Comparison of ENCODE assay signal across 33 cellular contexts in the genomic region with DNA sequence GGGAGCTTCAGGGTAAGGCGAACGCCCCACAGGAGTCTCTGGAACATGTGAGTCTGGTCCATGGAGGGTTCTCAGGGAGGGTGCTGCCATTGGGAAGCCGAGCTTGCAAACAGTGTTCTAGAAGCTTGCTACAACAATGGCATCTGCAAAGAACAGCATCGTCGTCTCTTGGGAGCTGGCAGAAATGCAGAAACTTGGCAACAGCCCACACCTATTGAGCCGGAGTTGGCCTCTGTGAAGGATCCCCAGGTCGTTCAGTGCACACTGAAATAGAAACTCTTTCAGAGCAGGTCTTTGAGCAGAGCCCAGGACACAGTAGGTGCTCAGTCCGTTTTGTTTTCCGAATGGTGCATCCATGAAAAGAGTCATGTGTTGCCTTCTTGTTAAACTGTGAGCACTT.
"Had no signal": no experiment of that assay in that cellular context is flagged by ENCODE, and none has a peak within 500 bp of the region (broad histone marks: within the 10 kb centered on the region; RNA-seq: fewer than 3 reads in every experiment).

No MANE protein-coding gene starts in this region.

- H3K36me3 Mint-ChIP-seq: activated CD4-positive, alpha-beta memory T cell treated with anti-CD3 and anti-CD28 coated beads for 36 hours; activated naive CD8-positive, alpha-beta T cell treated with anti-CD3 and anti-CD28 coated beads for 36 hours; naive B cell; stimulated activated naive B cell treated with anti-CD40 and anti-IgM and Interleukin-4, amounts not matched to agents 10 μg/mL and 1 μg/mL and 100 μg/mL, for 72 hours had no signal

- H3K4me1 ChIP-seq: adrenal gland, ascending aorta, parathyroid adenoma, psoas muscle, stomach, tibial nerve had no signal

- H3K27me3 Mint-ChIP-seq: activated CD4-positive, alpha-beta memory T cell treated with anti-CD3 and anti-CD28 coated beads for 36 hours; activated naive CD8-positive, alpha-beta T cell treated with anti-CD3 and anti-CD28 coated beads for 36 hours; naive B cell had no signal

- H3K9ac ChIP-seq: parathyroid adenoma had no signal

- H3K9me3 Mint-ChIP-seq: activated CD4-positive, alpha-beta memory T cell treated with anti-CD3 and anti-CD28 coated beads for 36 hours; activated CD4-positive, alpha-beta T cell treated with anti-CD3 and anti-CD28 coated beads, Interleukin-2, amount 10 ng/mL, durations not matched to agents 24 days and 14 days; activated naive CD4-positive, alpha-beta T cell treated with anti-CD3 and anti-CD28 coated beads for 36 hours; activated naive CD8-positive, alpha-beta T cell treated with anti-CD3 and anti-CD28 coated beads for 36 hours; activated T-helper 1 cell treated with anti-CD3 and anti-CD28 coated beads, Interleukin-12 subunit alpha, Interleukin-12 subunit beta, Interleukin-2, Interleukin-4 antibody, amounts not matched to agents 30 ng/mL and 10 ng/mL and 1 ng/mL, durations not matched to agents 14 hours and 24 hours and 36 hours; dendritic cell treated with granulocyte-macrophage colony-stimulating factor and Interleukin-4, amounts not matched to agents 40 ng/mL and 50 ng/mL, for 4 days; endodermal cell; naive B cell; stimulated activated naive B cell treated with anti-CD40 and anti-IgM and Interleukin-4, amounts not matched to agents 10 μg/mL and 1 μg/mL and 100 μg/mL, for 72 hours; T-helper 1 cell treated with Interleukin-12 subunit alpha and Interleukin-12 subunit beta and Interleukin-4 antibody, amounts not matched to agents 30 μg/mL and 1 μg/mL, for 36 hours had no signal

- H2AFZ ChIP-seq: parathyroid adenoma had no signal

- H3K4me3 ChIP-seq: adrenal gland, ascending aorta, esophagus muscularis mucosa, heart right ventricle, psoas muscle, smooth muscle cell, stomach, tibial nerve had no signal

- H3K4me1 Mint-ChIP-seq: activated CD4-positive, alpha-beta T cell treated with anti-CD3 and anti-CD28 coated beads, Interleukin-2, amount 10 ng/mL, durations not matched to agents 24 days and 14 days had no signal

- H3K4me3 Mint-ChIP-seq: activated CD4-positive, alpha-beta memory T cell treated with anti-CD3 and anti-CD28 coated beads for 36 hours; activated CD4-positive, alpha-beta T cell treated with anti-CD3 and anti-CD28 coated beads, Interleukin-2, amount 10 ng/mL, durations not matched to agents 24 days and 14 days; activated naive CD4-positive, alpha-beta T cell treated with anti-CD3 and anti-CD28 coated beads for 36 hours; activated naive CD8-positive, alpha-beta T cell treated with anti-CD3 and anti-CD28 coated beads for 36 hours; activated T-helper 1 cell treated with anti-CD3 and anti-CD28 coated beads, Interleukin-12 subunit alpha, Interleukin-12 subunit beta, Interleukin-2, Interleukin-4 antibody, amounts not matched to agents 30 ng/mL and 10 ng/mL and 1 ng/mL, durations not matched to agents 14 hours and 24 hours and 36 hours; dendritic cell treated with granulocyte-macrophage colony-stimulating factor and Interleukin-4, amounts not matched to agents 40 ng/mL and 50 ng/mL, for 4 days; endodermal cell; stimulated activated naive B cell treated with anti-CD40 and anti-IgM and Interleukin-4, amounts not matched to agents 10 μg/mL and 1 μg/mL and 100 μg/mL, for 72 hours; T-helper 1 cell treated with Interleukin-12 subunit alpha and Interleukin-12 subunit beta and Interleukin-4 antibody, amounts not matched to agents 30 μg/mL and 1 μg/mL, for 36 hours had no signal

- ATAC-seq: activated CD4-positive, CD25-positive, alpha-beta regulatory T cell treated with anti-CD3 and anti-CD28 coated beads, Interleukin-2, amount 50 U/mL, for 24 hours; psoas muscle; stimulated activated naive B cell treated with anti-CD40 and anti-IgM and Interleukin-4, amounts not matched to agents 10 μg/mL and 1 μg/mL and 100 μg/mL, for 72 hours had no signal

- H3K36me3 ChIP-seq: adrenal gland, ascending aorta, brain microvascular endothelial cell, esophagus muscularis mucosa, heart right ventricle, tibial nerve, WERI-Rb-1 had no signal

- H3K9me3 ChIP-seq: adrenal gland, ascending aorta, esophagus muscularis mucosa, heart right ventricle, psoas muscle, stomach, tibial nerve had no signal

- H3K27me3 ChIP-seq: adrenal gland, ascending aorta, brain microvascular endothelial cell, esophagus muscularis mucosa, heart right ventricle, stomach, tibial nerve had no signal

- H3K4me2 ChIP-seq: smooth muscle cell had no signal

- H3K27ac Mint-ChIP-seq: activated CD4-positive, alpha-beta memory T cell treated with anti-CD3 and anti-CD28 coated beads for 36 hours; activated CD4-positive, alpha-beta T cell treated with anti-CD3 and anti-CD28 coated beads, Interleukin-2, amount 10 ng/mL, durations not matched to agents 24 days and 14 days; activated naive CD4-positive, alpha-beta T cell treated with anti-CD3 and anti-CD28 coated beads for 36 hours; activated naive CD8-positive, alpha-beta T cell treated with anti-CD3 and anti-CD28 coated beads for 36 hours; activated T-helper 1 cell treated with anti-CD3 and anti-CD28 coated beads, Interleukin-12 subunit alpha, Interleukin-12 subunit beta, Interleukin-2, Interleukin-4 antibody, amounts not matched to agents 30 ng/mL and 10 ng/mL and 1 ng/mL, durations not matched to agents 14 hours and 24 hours and 36 hours; dendritic cell treated with granulocyte-macrophage colony-stimulating factor and Interleukin-4, amounts not matched to agents 40 ng/mL and 50 ng/mL, for 4 days; endodermal cell; naive B cell; stimulated activated naive B cell treated with anti-CD40 and anti-IgM and Interleukin-4, amounts not matched to agents 10 μg/mL and 1 μg/mL and 100 μg/mL, for 72 hours; T-helper 1 cell treated with Interleukin-12 subunit alpha and Interleukin-12 subunit beta and Interleukin-4 antibody, amounts not matched to agents 30 μg/mL and 1 μg/mL, for 36 hours had no signal

- H3K27ac ChIP-seq: adrenal gland, ascending aorta, brain microvascular endothelial cell, esophagus muscularis mucosa, heart right ventricle, parathyroid adenoma, psoas muscle, stomach, tibial nerve, WERI-Rb-1 had no signal

- DNase-seq: activated CD4-positive, alpha-beta memory T cell treated with anti-CD3 and anti-CD28 coated beads for 36 hours; activated CD4-positive, alpha-beta T cell treated with anti-CD3 and anti-CD28 coated beads, Interleukin-2, amount 10 ng/mL, durations not matched to agents 24 days and 14 days; activated CD8-positive, alpha-beta memory T cell treated with anti-CD3 and anti-CD28 coated beads, Interleukin-2, amount 50 U/mL, for 4 hours; activated effector memory CD4-positive, alpha-beta T cell treated with anti-CD3 and anti-CD28 coated beads, Interleukin-2, amount 50 U/mL, for 16 hours; activated naive CD4-positive, alpha-beta T cell treated with anti-CD3 and anti-CD28 coated beads for 36 hours; activated naive CD8-positive, alpha-beta T cell treated with anti-CD3 and anti-CD28 coated beads for 36 hours; activated T-cell treated with anti-CD3 and anti-CD28 coated beads, Interleukin-2, amount 50 U/mL, for 1 hour; adrenal gland; brain microvascular endothelial cell; endodermal cell; foreskin melanocyte; heart right ventricle; kidney glomerular epithelial cell; mammary epithelial cell; naive B cell; occipital lobe; psoas muscle; stimulated activated CD4-positive, alpha-beta T cell treated with anti-CD3 and anti-CD28 coated beads, Interleukin-1b, Interleukin-23, amount 100 ng/mL, for 48 hours; stimulated activated CD4-positive, alpha-beta T cell treated with anti-CD3 and anti-CD28 coated beads, Interleukin-4, amount 100 ng/mL, for 4 hours; stimulated activated CD8-positive, alpha-beta memory T cell treated with anti-CD3 and anti-CD28 coated beads, Interleukin-4, amount 100 ng/mL, for 48 hours; stimulated activated naive B cell treated with anti-CD40 and anti-IgM and Interleukin-4, amounts not matched to agents 10 μg/mL and 1 μg/mL and 100 μg/mL, for 72 hours; stomach; T-helper 9 cell; WERI-Rb-1 had no signal
